Comparison of ENCODE assay signal across 8 cellular contexts in the genomic region with DNA sequence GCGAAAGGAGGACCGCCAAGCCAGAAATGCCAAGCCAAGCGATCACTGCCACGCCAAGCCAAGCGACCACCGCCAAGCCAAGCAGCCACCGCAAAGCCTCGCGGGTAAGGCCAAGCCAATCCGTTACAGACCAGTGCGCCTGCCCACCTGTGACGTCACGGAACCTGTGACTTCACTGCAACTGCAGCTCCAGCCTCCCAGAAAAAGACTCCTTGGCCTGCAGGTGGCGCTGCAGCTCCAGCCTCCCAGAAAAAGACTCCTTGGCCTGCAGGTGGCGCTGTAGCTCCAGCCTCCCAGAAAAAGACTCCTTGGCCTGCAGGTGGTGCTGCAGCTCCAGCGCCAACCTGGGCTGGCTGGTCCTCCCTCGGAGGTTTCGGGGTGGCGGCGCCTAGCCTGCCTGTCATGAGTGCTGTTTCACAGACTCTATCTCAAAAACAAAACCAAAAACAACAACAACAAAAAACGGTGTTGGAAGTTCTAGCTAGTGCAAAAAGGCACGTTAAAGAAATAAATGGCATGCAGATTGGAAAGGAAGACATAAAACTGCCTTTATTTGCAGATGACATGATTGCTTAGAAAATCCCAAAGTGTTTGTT. TPM values are rescaled to one million over a fixed set of nuclear protein-coding genes. Genes with fewer than 3 reads are reported as not detected.
A peak's percentile ranks its signal among the peaks of the same experiment; 100 is the strongest.
DNase-seq lines count a peak whose midpoint lies in the region; ATAC-seq and TF ChIP-seq lines count a peak whose summit lies in the region.
"Not testable (repeated sequence)": the region's sequence is repeated elsewhere in the genome, so short reads cannot be mapped to it uniquely, and the experiment has no call there.

No MANE protein-coding gene starts in this region.

- intact Hi-C loops in activated CD8-positive, alpha-beta T cell treated with anti-CD3 and anti-CD28 coated beads for 36 hours (cut with micrococcal nuclease); left colon (cut with DNase I, micrococcal nuclease): not testable (repeated sequence)

- not testable (repeated sequence) for H3K4me3 ChIP-seq in AG04449 (ENCODE audit: low read depth, low read length)
- peak overlapping the region; percentile 66 for H3K4me3 ChIP-seq in coronary artery

- peak; percentile 3 for DNase-seq in AG04449 (ENCODE audit: low read depth, low spot score)
- DNase-seq in NOMO-1 (lab: John Stamatoyannopoulos, UW; ENCODE audit: unreplicated experiment in 2 of 2): peak; percentile 37 to 55
- DNase-seq in activated CD8-positive, alpha-beta T cell treated with anti-CD3 and anti-CD28 coated beads for 36 hours: peak; percentile 98
- DNase-seq in coronary artery (ENCODE audit: low spot score): peak; percentile 84
- DNase-seq in left colon: peak; percentile 92
- peak; percentile 91 to 96 for DNase-seq in stimulated activated CD4-positive, alpha-beta T cell treated with anti-CD3 and anti-CD28 coated beads, Interleukin-12 subunit alpha, Interleukin-12 subunit beta, amount 100 ng/mL, for 24 hours (ENCODE audit: low read depth in 2 of 2)

- CTCF ChIA-PET in AG04449 (lab: Yijun Ruan, JAX): interaction anchor here (1.8 kb wide), 1 partner anchor 336 kb away, joined by 4 read pairs; no protein-coding TSS in a partner anchor
- CTCF ChIA-PET in activated CD8-positive, alpha-beta T cell treated with anti-CD3 and anti-CD28 coated beads for 36 hours (lab: Charles Lee): interaction anchor here (0.9 to 1.8 kb wide), 16 partner anchors 24 to 398 kb away, joined by 3 to 8 read pairs (median 4); partner anchors contain the start of gene PRPSAP2

- POLR2A ChIA-PET in AG04449 (lab: Yijun Ruan, JAX); activated CD8-positive, alpha-beta T cell treated with anti-CD3 and anti-CD28 coated beads for 36 hours (lab: Charles Lee): not testable (repeated sequence)

- ATAC-seq in HG03469 (IDR thresholded peaks at IDR 0.05; ENCODE audit: unreplicated experiment) (peak; percentile 46), left colon (peak; percentile 92)
- peak; percentile 94 for ATAC-seq in activated CD8-positive, alpha-beta T cell treated with anti-CD3 and anti-CD28 coated beads for 36 hours

- H3K9me3 Mint-ChIP-seq in activated CD8-positive, alpha-beta T cell treated with anti-CD3 and anti-CD28 coated beads for 36 hours: not testable (repeated sequence)

- H3K36me3 Mint-ChIP-seq in activated CD8-positive, alpha-beta T cell treated with anti-CD3 and anti-CD28 coated beads for 36 hours (ENCODE audit: low read depth): not testable (repeated sequence)

- H3K4me1 Mint-ChIP-seq in activated CD8-positive, alpha-beta T cell treated with anti-CD3 and anti-CD28 coated beads for 36 hours (ENCODE audit: low read depth): not testable (repeated sequence)

- peak; percentile 72 for TF ChIP-seq CTCF in AG04449 (IDR thresholded peaks at IDR 0.05; ENCODE audit: insufficient read depth, low read length, missing control alignments)
- peak; percentile 99 for TF ChIP-seq CTCF in activated CD8-positive, alpha-beta T cell treated with anti-CD3 and anti-CD28 coated beads for 36 hours (IDR thresholded peaks at IDR 0.05)
- TF ChIP-seq CTCF in coronary artery (IDR thresholded peaks at IDR 0.05): peak; percentile 84

- peak overlapping the region; percentile 89 for H3K4me3 Mint-ChIP-seq in activated CD8-positive, alpha-beta T cell treated with anti-CD3 and anti-CD28 coated beads for 36 hours

- H3K27ac Mint-ChIP-seq in activated CD8-positive, alpha-beta T cell treated with anti-CD3 and anti-CD28 coated beads for 36 hours: peak overlapping the region; percentile 88

- peak overlapping the region in 1 of 2 donors; percentile 80 for H3K27ac ChIP-seq in coronary artery

- H3K27me3 Mint-ChIP-seq in activated CD8-positive, alpha-beta T cell treated with anti-CD3 and anti-CD28 coated beads for 36 hours: not testable (repeated sequence)

- peak; percentile 22 for TF ChIP-seq POLR2A in GM19099 (IDR thresholded peaks at IDR 0.05; ENCODE audit: extremely low read depth, insufficient read length, low read depth)

RNA-seq across cellular contexts. Expression of gene TBC1D28, which starts 18.6 kb away (rescaled TPM):
- total RNA-seq in activated CD8-positive, alpha-beta T cell treated with anti-CD3 and anti-CD28 coated beads for 36 hours: not detected
- total RNA-seq in left colon: not detected

RNA-seq across cellular contexts. Expression of gene FOXO3B, which starts 56.5 kb away (rescaled TPM):
- total RNA-seq in activated CD8-positive, alpha-beta T cell treated with anti-CD3 and anti-CD28 coated beads for 36 hours: 1 to 10 TPM; 7.2 to 7.5 TPM
- 1 to 10 TPM; 1.5 TPM for total RNA-seq in left colon

Comparison
In these comparisons a context has a peak if more than half of its experiments do, and no peak if none do; other contexts are left out.
1. DNase-seq: peak in every context shown above with its lines; median percentile 98 in activated CD8-positive, alpha-beta T cell treated with anti-CD3 and anti-CD28 coated beads for 36 hours; 94 in stimulated activated CD4-positive, alpha-beta T cell treated with anti-CD3 and anti-CD28 coated beads, Interleukin-12 subunit alpha, Interleukin-12 subunit beta, amount 100 ng/mL, for 24 hours; 92 in left colon; 84 in coronary artery; 46 in NOMO-1; 3 in AG04449.